Comparison of ENCODE assay signal across 30 cellular contexts in genomic region chr5:2505217-2505616, GRCh38.
"Had no signal": no experiment of that assay in that cellular context is flagged by ENCODE, and none has a peak within 500 bp of the region (broad histone marks: within the 10 kb centered on the region; RNA-seq: fewer than 3 reads in every experiment).

No MANE protein-coding gene starts in this region.

- H3K9me3 ChIP-seq: ascending aorta had no signal

- DNase-seq: activated CD4-positive, alpha-beta memory T cell treated with anti-CD3 and anti-CD28 coated beads, Interleukin-2, amount 10 ng/mL, durations not matched to agents 7 days and 5 days; activated CD4-positive, alpha-beta T cell treated with anti-CD3 and anti-CD28 coated beads for 1 hour; activated CD4-positive, alpha-beta T cell treated with anti-CD3 and anti-CD28 coated beads for 4 hours; activated CD4-positive, alpha-beta T cell treated with anti-CD3 and anti-CD28 coated beads, Interleukin-2, amount 10 ng/mL, durations not matched to agents 7 days and 5 days; activated CD4-positive, alpha-beta T cell treated with anti-CD3 and anti-CD28 coated beads, Interleukin-2, amount 50 U/mL, for 4 hours; activated CD8-positive, alpha-beta memory T cell treated with anti-CD3 and anti-CD28 coated beads, Interleukin-2, amount 50 U/mL, for 48 hours; activated gamma-delta T cell; activated naive CD4-positive, alpha-beta T cell; activated naive CD4-positive, alpha-beta T cell treated with anti-CD3 and anti-CD28 coated beads, Interleukin-2, amount 10 ng/mL, durations not matched to agents 7 days and 5 days; activated naive CD8-positive, alpha-beta T cell treated with anti-CD3 and anti-CD28 coated beads, Interleukin-2, amount 10 ng/mL, durations not matched to agents 7 days and 5 days; activated T-cell treated with anti-CD3 and anti-CD28 coated beads for 4 hours; activated T-cell treated with anti-CD3 and anti-CD28 coated beads, Interleukin-2, amount 50 U/mL, for 24 hours; activated T-cell treated with anti-CD3 and anti-CD28 coated beads, Interleukin-2, amount 50 U/mL, for 72 hours; dorsolateral prefrontal cortex; effector memory CD4-positive, alpha-beta T cell; endodermal cell; foreskin keratinocyte; gastrocnemius medialis; glutamatergic neuron; heart left ventricle; T-helper 2 cell had no signal

- H3K4me1 ChIP-seq: ascending aorta, breast epithelium, foreskin keratinocyte, gastrocnemius medialis, heart left ventricle had no signal

- H3K9me3 Mint-ChIP-seq: activated CD4-positive, alpha-beta T cell treated with anti-CD3 and anti-CD28 coated beads, Interleukin-2, amount 10 ng/mL, durations not matched to agents 7 days and 5 days; activated T-cell treated with anti-CD3 and anti-CD28 coated beads, Interleukin-2, amount 50 U/mL, for 72 hours; central memory CD8-positive, alpha-beta T cell had no signal

- H3K36me3 ChIP-seq: ascending aorta, breast epithelium, cardiac muscle cell, gastrocnemius medialis, heart left ventricle had no signal

- ATAC-seq: activated naive CD4-positive, alpha-beta T cell treated with anti-CD3 and anti-CD28 coated beads, Interleukin-2, amount 50 U/mL, for 72 hours; activated T-cell treated with anti-CD3 and anti-CD28 coated beads, Interleukin-2, amount 50 U/mL, for 72 hours; esophagus mucosa; foreskin keratinocyte; gastrocnemius medialis; heart left ventricle had no signal

- H3K4me3 ChIP-seq: ascending aorta, breast epithelium, cardiac muscle cell, coronary artery, dorsolateral prefrontal cortex, gastrocnemius medialis, heart left ventricle had no signal

- H3K4me1 Mint-ChIP-seq: activated CD4-positive, alpha-beta memory T cell treated with anti-CD3 and anti-CD28 coated beads, Interleukin-2, amount 10 ng/mL, durations not matched to agents 7 days and 5 days; activated CD4-positive, alpha-beta T cell treated with anti-CD3 and anti-CD28 coated beads, Interleukin-2, amount 10 ng/mL, durations not matched to agents 7 days and 5 days; activated naive CD4-positive, alpha-beta T cell treated with anti-CD3 and anti-CD28 coated beads, Interleukin-2, amount 10 ng/mL, durations not matched to agents 7 days and 5 days; activated naive CD8-positive, alpha-beta T cell treated with anti-CD3 and anti-CD28 coated beads, Interleukin-2, amount 10 ng/mL, durations not matched to agents 7 days and 5 days; brain; central memory CD8-positive, alpha-beta T cell had no signal

- H3K36me3 Mint-ChIP-seq: activated naive CD4-positive, alpha-beta T cell treated with anti-CD3 and anti-CD28 coated beads, Interleukin-2, amount 10 ng/mL, durations not matched to agents 7 days and 5 days; activated naive CD8-positive, alpha-beta T cell treated with anti-CD3 and anti-CD28 coated beads, Interleukin-2, amount 10 ng/mL, durations not matched to agents 7 days and 5 days; brain had no signal

- H3K27ac Mint-ChIP-seq: activated CD4-positive, alpha-beta memory T cell treated with anti-CD3 and anti-CD28 coated beads, Interleukin-2, amount 10 ng/mL, durations not matched to agents 7 days and 5 days; activated CD4-positive, alpha-beta T cell treated with anti-CD3 and anti-CD28 coated beads, Interleukin-2, amount 10 ng/mL, durations not matched to agents 7 days and 5 days; activated naive CD4-positive, alpha-beta T cell treated with anti-CD3 and anti-CD28 coated beads, Interleukin-2, amount 10 ng/mL, durations not matched to agents 7 days and 5 days; activated naive CD4-positive, alpha-beta T cell treated with anti-CD3 and anti-CD28 coated beads, Interleukin-2, amount 50 U/mL, for 72 hours; activated naive CD8-positive, alpha-beta T cell treated with anti-CD3 and anti-CD28 coated beads, Interleukin-2, amount 10 ng/mL, durations not matched to agents 7 days and 5 days; activated T-cell treated with anti-CD3 and anti-CD28 coated beads, Interleukin-2, amount 50 U/mL, for 24 hours; activated T-cell treated with anti-CD3 and anti-CD28 coated beads, Interleukin-2, amount 50 U/mL, for 72 hours; brain; dendritic cell treated with granulocyte-macrophage colony-stimulating factor and Interleukin-4, amounts not matched to agents 40 ng/mL and 50 ng/mL, for 4 days; endodermal cell had no signal

- H3K27me3 Mint-ChIP-seq: activated CD4-positive, alpha-beta memory T cell treated with anti-CD3 and anti-CD28 coated beads, Interleukin-2, amount 10 ng/mL, durations not matched to agents 7 days and 5 days; activated CD4-positive, alpha-beta T cell treated with anti-CD3 and anti-CD28 coated beads, Interleukin-2, amount 10 ng/mL, durations not matched to agents 7 days and 5 days; activated naive CD4-positive, alpha-beta T cell treated with anti-CD3 and anti-CD28 coated beads, Interleukin-2, amount 10 ng/mL, durations not matched to agents 7 days and 5 days; activated naive CD8-positive, alpha-beta T cell treated with anti-CD3 and anti-CD28 coated beads, Interleukin-2, amount 10 ng/mL, durations not matched to agents 7 days and 5 days; activated T-cell treated with anti-CD3 and anti-CD28 coated beads, Interleukin-2, amount 50 U/mL, for 24 hours; central memory CD8-positive, alpha-beta T cell; dendritic cell treated with granulocyte-macrophage colony-stimulating factor and Interleukin-4, amounts not matched to agents 40 ng/mL and 50 ng/mL, for 4 days had no signal

- H3K4me3 Mint-ChIP-seq: activated CD4-positive, alpha-beta memory T cell treated with anti-CD3 and anti-CD28 coated beads, Interleukin-2, amount 10 ng/mL, durations not matched to agents 7 days and 5 days; activated CD4-positive, alpha-beta T cell treated with anti-CD3 and anti-CD28 coated beads, Interleukin-2, amount 10 ng/mL, durations not matched to agents 7 days and 5 days; activated naive CD4-positive, alpha-beta T cell treated with anti-CD3 and anti-CD28 coated beads, Interleukin-2, amount 10 ng/mL, durations not matched to agents 7 days and 5 days; activated naive CD8-positive, alpha-beta T cell treated with anti-CD3 and anti-CD28 coated beads, Interleukin-2, amount 10 ng/mL, durations not matched to agents 7 days and 5 days; activated T-cell treated with anti-CD3 and anti-CD28 coated beads, Interleukin-2, amount 50 U/mL, for 24 hours; activated T-cell treated with anti-CD3 and anti-CD28 coated beads, Interleukin-2, amount 50 U/mL, for 72 hours; brain; central memory CD8-positive, alpha-beta T cell; dendritic cell treated with granulocyte-macrophage colony-stimulating factor and Interleukin-4, amounts not matched to agents 40 ng/mL and 50 ng/mL, for 4 days; endodermal cell had no signal

- H3K27ac ChIP-seq: ascending aorta, breast epithelium, cardiac muscle cell, coronary artery, dorsolateral prefrontal cortex, foreskin keratinocyte, gastrocnemius medialis, heart left ventricle had no signal

- H3K27me3 ChIP-seq: ascending aorta, breast epithelium, cardiac muscle cell, foreskin keratinocyte, gastrocnemius medialis had no signal
